Comparison of ENCODE assay signal across 30 cellular contexts in genomic region chr6:157452096-157452495, GRCh38.
"Had no signal": no experiment of that assay in that cellular context is flagged by ENCODE, and none has a peak within 500 bp of the region (broad histone marks: within the 10 kb centered on the region; RNA-seq: fewer than 3 reads in every experiment).

No MANE protein-coding gene starts in this region.

- H3K36me3 Mint-ChIP-seq: brain, T-cell had no signal

- DNase-seq: activated B cell treated with CpG ODN at 0.5 μM for 24 hours; activated CD4-positive, alpha-beta T cell treated with anti-CD3 and anti-CD28 coated beads for 1 hour; activated CD4-positive, alpha-beta T cell treated with anti-CD3 and anti-CD28 coated beads, Interleukin-2, amount 10 ng/mL, durations not matched to agents 24 days and 14 days; activated CD4-positive, alpha-beta T cell treated with anti-CD3 and anti-CD28 coated beads, Interleukin-2, amount 50 U/mL, for 48 hours; activated CD8-positive, alpha-beta memory T cell treated with anti-CD3 and anti-CD28 coated beads, Interleukin-2, amount 10 ng/mL, durations not matched to agents 7 days and 5 days; activated effector memory CD4-positive, alpha-beta T cell treated with anti-CD3 and anti-CD28 coated beads, Interleukin-2, amount 50 U/mL, for 16 hours; activated naive CD4-positive, alpha-beta T cell treated with anti-CD3 and anti-CD28 coated beads for 36 hours; activated T-cell treated with anti-CD3 and anti-CD28 coated beads, Interleukin-2, amount 50 U/mL, for 24 hours; amygdala; MG63; MV-4-11; NCI-H1092 treated with DMSO at 0.1 percent for 48 hours; NCI-H1417 treated with DMSO at 0.1 percent for 48 hours; NCI-H1694; NCI-H2029; NCI-H345; NCI-H510A; NCI-H69; NK-92 treated with Interleukin-12 subunit alpha and Interleukin-12 subunit beta, amount 100 ng/mL, for 24 hours; OCI-M1; RPMI8226; T-cell; T-helper 2 cell; T1000 had no signal

- H3K27me3 ChIP-seq: MG63 had no signal

- H3K9me3 Mint-ChIP-seq: activated B cell treated with CpG ODN at 0.5 μM for 24 hours; activated naive CD4-positive, alpha-beta T cell treated with anti-CD3 and anti-CD28 coated beads for 36 hours; activated T-cell treated with anti-CD3 and anti-CD28 coated beads, Interleukin-2, amount 50 U/mL, for 24 hours; T-cell had no signal

- H3K4me3 ChIP-seq: MG63, SK-N-MC had no signal

- H3K4me3 Mint-ChIP-seq: activated B cell treated with CpG ODN at 0.5 μM for 24 hours; activated CD4-positive, alpha-beta T cell treated with anti-CD3 and anti-CD28 coated beads, Interleukin-2, amount 10 ng/mL, durations not matched to agents 24 days and 14 days; activated CD8-positive, alpha-beta memory T cell treated with anti-CD3 and anti-CD28 coated beads, Interleukin-2, amount 10 ng/mL, durations not matched to agents 7 days and 5 days; activated naive CD4-positive, alpha-beta T cell treated with anti-CD3 and anti-CD28 coated beads for 36 hours; activated naive CD8-positive, alpha-beta T cell; activated T-cell treated with anti-CD3 and anti-CD28 coated beads, Interleukin-2, amount 50 U/mL, for 24 hours; activated T-helper 1 cell treated with anti-CD3 and anti-CD28 coated beads, Interleukin-12 subunit alpha, Interleukin-12 subunit beta, Interleukin-2, Interleukin-4 antibody, amounts not matched to agents 30 ng/mL and 10 ng/mL and 1 ng/mL, durations not matched to agents 14 hours and 24 hours and 36 hours; brain; T-cell had no signal

- ATAC-seq: activated CD8-positive, alpha-beta memory T cell treated with anti-CD3 and anti-CD28 coated beads, Interleukin-2, amount 10 ng/mL, durations not matched to agents 7 days and 5 days; Panc1; Right ventricle myocardium inferior; T-cell had no signal

- H3K36me3 ChIP-seq: MG63 had no signal

- H3K27me3 Mint-ChIP-seq: activated B cell treated with CpG ODN at 0.5 μM for 24 hours; activated CD4-positive, alpha-beta T cell treated with anti-CD3 and anti-CD28 coated beads, Interleukin-2, amount 10 ng/mL, durations not matched to agents 24 days and 14 days; activated CD8-positive, alpha-beta memory T cell treated with anti-CD3 and anti-CD28 coated beads, Interleukin-2, amount 10 ng/mL, durations not matched to agents 7 days and 5 days; activated T-cell treated with anti-CD3 and anti-CD28 coated beads, Interleukin-2, amount 50 U/mL, for 24 hours; brain; T-cell had no signal

- H3K9me3 ChIP-seq: MG63 had no signal

- H3K27ac ChIP-seq: SK-N-MC had no signal

- H3K27ac Mint-ChIP-seq: activated CD4-positive, alpha-beta T cell treated with anti-CD3 and anti-CD28 coated beads, Interleukin-2, amount 10 ng/mL, durations not matched to agents 24 days and 14 days; activated CD8-positive, alpha-beta memory T cell treated with anti-CD3 and anti-CD28 coated beads, Interleukin-2, amount 10 ng/mL, durations not matched to agents 7 days and 5 days; activated naive CD4-positive, alpha-beta T cell treated with anti-CD3 and anti-CD28 coated beads for 36 hours; activated naive CD8-positive, alpha-beta T cell; activated T-cell treated with anti-CD3 and anti-CD28 coated beads, Interleukin-2, amount 50 U/mL, for 24 hours; activated T-helper 1 cell treated with anti-CD3 and anti-CD28 coated beads, Interleukin-12 subunit alpha, Interleukin-12 subunit beta, Interleukin-2, Interleukin-4 antibody, amounts not matched to agents 30 ng/mL and 10 ng/mL and 1 ng/mL, durations not matched to agents 14 hours and 24 hours and 36 hours; T-cell had no signal
